In the genomic region with DNA sequence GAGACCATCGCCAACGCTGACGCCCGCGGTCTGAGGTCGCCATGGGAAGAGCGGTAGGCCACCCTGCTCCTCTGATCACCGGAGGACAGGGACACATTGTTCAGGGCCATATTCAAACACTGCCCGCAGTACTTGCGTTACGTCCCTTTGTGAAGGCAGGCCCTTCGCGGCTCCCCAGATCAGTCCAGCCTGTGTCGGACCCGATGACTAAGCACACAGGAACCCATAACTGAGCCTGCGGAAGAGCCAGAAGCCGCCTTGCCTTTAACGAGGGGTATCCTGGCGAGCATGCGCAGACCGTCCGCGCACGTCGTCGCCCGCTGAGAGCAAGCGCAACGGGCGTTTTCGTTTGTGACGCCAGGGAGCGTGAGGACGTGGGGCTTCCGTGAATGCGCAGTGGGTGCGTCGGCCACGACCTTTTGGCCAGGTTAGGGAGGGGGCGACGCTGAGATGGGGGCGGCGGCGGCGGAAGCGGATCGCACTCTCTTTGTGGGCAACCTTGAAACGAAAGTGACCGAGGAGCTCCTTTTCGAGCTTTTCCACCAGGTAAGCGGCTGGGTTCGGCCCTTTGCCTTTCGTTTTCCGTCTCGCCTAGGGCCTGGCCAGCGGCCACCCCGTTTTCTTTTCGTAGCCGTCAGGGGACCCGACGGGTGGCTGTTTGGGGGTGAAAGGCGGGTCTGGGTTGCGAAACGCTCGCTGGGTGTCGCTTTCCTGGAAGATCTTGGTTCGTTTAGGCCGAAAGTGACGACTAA, we compare ENCODE assay signal across 1 cellular context.
A peak's percentile ranks its signal among the peaks of the same experiment; 100 is the strongest.
TF ChIP-seq lines count a peak whose summit lies in the region.

A gene with protein sequence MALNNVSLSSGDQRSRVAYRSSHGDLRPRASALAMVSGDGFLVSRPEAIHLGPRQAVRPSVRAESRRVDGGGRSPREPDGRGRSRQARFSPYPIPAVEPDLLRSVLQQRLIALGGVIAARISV (minus strand): TSS at position 290 of the 752 bp plus-strand sequence. CDS start 180 bp downstream, at position 110.
A gene with protein sequence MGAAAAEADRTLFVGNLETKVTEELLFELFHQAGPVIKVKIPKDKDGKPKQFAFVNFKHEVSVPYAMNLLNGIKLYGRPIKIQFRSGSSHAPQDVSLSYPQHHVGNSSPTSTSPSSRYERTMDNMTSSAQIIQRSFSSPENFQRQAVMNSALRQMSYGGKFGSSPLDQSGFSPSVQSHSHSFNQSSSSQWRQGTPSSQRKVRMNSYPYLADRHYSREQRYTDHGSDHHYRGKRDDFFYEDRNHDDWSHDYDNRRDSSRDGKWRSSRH (plus strand): TSS at position 445 of the 752 bp plus-strand sequence. CDS start 6 bp downstream, at position 451.

TF ChIP-seq in WTC11, 78 proteins besides CTCF, POLR2A, EP300 and RAD21 (continued from another document):
- TF ChIP-seq, protein P1, sequence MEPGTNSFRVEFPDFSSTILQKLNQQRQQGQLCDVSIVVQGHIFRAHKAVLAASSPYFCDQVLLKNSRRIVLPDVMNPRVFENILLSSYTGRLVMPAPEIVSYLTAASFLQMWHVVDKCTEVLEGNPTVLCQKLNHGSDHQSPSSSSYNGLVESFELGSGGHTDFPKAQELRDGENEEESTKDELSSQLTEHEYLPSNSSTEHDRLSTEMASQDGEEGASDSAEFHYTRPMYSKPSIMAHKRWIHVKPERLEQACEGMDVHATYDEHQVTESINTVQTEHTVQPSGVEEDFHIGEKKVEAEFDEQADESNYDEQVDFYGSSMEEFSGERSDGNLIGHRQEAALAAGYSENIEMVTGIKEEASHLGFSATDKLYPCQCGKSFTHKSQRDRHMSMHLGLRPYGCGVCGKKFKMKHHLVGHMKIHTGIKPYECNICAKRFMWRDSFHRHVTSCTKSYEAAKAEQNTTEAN (CRISPR knock-in tag; IDR thresholded peaks at IDR 0.05): no peak
- TF ChIP-seq, protein P2, sequence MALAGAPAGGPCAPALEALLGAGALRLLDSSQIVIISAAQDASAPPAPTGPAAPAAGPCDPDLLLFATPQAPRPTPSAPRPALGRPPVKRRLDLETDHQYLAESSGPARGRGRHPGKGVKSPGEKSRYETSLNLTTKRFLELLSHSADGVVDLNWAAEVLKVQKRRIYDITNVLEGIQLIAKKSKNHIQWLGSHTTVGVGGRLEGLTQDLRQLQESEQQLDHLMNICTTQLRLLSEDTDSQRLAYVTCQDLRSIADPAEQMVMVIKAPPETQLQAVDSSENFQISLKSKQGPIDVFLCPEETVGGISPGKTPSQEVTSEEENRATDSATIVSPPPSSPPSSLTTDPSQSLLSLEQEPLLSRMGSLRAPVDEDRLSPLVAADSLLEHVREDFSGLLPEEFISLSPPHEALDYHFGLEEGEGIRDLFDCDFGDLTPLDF (CRISPR knock-in tag; IDR thresholded peaks at IDR 0.05): no peak; the same call in none of the 2 replicates
- TF ChIP-seq NR3C1 (CRISPR knock-in tag; conservative IDR thresholded peaks at IDR 0.05; ENCODE audit: low read depth): no peak
- peak; percentile 50; the same call in 1 of the 2 replicates for TF ChIP-seq SP1 (CRISPR knock-in tag; conservative IDR thresholded peaks at IDR 0.05)
- no peak for TF ChIP-seq SMAD4 (CRISPR knock-in tag; IDR thresholded peaks at IDR 0.05)
- TF ChIP-seq NFATC4 (CRISPR knock-in tag; IDR thresholded peaks at IDR 0.05): no peak
- TF ChIP-seq NR1H2 (CRISPR knock-in tag; IDR thresholded peaks at IDR 0.05): no peak
- TF ChIP-seq, protein P3, sequence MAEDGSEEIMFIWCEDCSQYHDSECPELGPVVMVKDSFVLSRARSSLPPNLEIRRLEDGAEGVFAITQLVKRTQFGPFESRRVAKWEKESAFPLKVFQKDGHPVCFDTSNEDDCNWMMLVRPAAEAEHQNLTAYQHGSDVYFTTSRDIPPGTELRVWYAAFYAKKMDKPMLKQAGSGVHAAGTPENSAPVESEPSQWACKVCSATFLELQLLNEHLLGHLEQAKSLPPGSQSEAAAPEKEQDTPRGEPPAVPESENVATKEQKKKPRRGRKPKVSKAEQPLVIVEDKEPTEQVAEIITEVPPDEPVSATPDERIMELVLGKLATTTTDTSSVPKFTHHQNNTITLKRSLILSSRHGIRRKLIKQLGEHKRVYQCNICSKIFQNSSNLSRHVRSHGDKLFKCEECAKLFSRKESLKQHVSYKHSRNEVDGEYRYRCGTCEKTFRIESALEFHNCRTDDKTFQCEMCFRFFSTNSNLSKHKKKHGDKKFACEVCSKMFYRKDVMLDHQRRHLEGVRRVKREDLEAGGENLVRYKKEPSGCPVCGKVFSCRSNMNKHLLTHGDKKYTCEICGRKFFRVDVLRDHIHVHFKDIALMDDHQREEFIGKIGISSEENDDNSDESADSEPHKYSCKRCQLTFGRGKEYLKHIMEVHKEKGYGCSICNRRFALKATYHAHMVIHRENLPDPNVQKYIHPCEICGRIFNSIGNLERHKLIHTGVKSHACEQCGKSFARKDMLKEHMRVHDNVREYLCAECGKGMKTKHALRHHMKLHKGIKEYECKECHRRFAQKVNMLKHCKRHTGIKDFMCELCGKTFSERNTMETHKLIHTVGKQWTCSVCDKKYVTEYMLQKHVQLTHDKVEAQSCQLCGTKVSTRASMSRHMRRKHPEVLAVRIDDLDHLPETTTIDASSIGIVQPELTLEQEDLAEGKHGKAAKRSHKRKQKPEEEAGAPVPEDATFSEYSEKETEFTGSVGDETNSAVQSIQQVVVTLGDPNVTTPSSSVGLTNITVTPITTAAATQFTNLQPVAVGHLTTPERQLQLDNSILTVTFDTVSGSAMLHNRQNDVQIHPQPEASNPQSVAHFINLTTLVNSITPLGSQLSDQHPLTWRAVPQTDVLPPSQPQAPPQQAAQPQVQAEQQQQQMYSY (CRISPR knock-in tag; IDR thresholded peaks at IDR 0.05): no peak
- TF ChIP-seq, protein P4, sequence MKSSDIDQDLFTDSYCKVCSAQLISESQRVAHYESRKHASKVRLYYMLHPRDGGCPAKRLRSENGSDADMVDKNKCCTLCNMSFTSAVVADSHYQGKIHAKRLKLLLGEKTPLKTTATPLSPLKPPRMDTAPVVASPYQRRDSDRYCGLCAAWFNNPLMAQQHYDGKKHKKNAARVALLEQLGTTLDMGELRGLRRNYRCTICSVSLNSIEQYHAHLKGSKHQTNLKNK (CRISPR knock-in tag; IDR thresholded peaks at IDR 0.05): no peak
